ENCODE assay signal across 30 cellular contexts in genomic region chr3:184355261-184356012, GRCh38. TPM values are rescaled to one million over a fixed set of nuclear protein-coding genes. Genes with fewer than 3 reads are reported as not detected.
A peak's percentile ranks its signal among the peaks of the same experiment; 100 is the strongest.
DNase-seq lines count a peak whose midpoint lies in the region; ATAC-seq and TF ChIP-seq lines count a peak whose summit lies in the region.
"Had no signal": no experiment of that assay in that cellular context is flagged by ENCODE, and none has a peak within 500 bp of the region (broad histone marks: within the 10 kb centered on the region; RNA-seq: fewer than 3 reads in every experiment).

No MANE protein-coding gene starts in this region.

- no peaks in the 10 kb centered on the region for H3K79me2 ChIP-seq in osteoblast (ENCODE audit: insufficient read depth, low read length)

- peaks cover 40% of the 10 kb centered on the region for H3K36me3 Mint-ChIP-seq in endodermal cell (ENCODE audit: low read depth)
- H3K36me3 Mint-ChIP-seq in activated naive CD4-positive, alpha-beta T cell treated with anti-CD3 and anti-CD28 coated beads, Interleukin-2, amount 50 U/mL, for 72 hours: peaks cover 0 to 5% of the 10 kb centered on the region in 2 donors

- 92 to 93% methylated on average over 15 to 18 of the region's 18 CpGs for WGBS in endodermal cell (ENCODE audit: insufficient coverage in 1 of 2, insufficient read length in 1 of 2), 2 experiments

- no peaks in the 10 kb centered on the region for H3K27me3 Mint-ChIP-seq in endodermal cell (ENCODE audit: insufficient read depth)
- H3K27me3 Mint-ChIP-seq: effector memory CD8-positive, alpha-beta T cell had no signal

- peak; percentile 29 for DNase-seq in AG10803 (ENCODE audit: low read depth)
- DNase-seq in RWPE1 (ENCODE audit: low spot score): no peak
- DNase-seq in endodermal cell: no peak
- DNase-seq in osteoblast (ENCODE audit: insufficient read length, low spot score, missing footprints): peak; percentile 86
- no peak for DNase-seq in activated CD8-positive, alpha-beta memory T cell treated with anti-CD3 and anti-CD28 coated beads, Interleukin-2, amount 50 U/mL, for 48 hours
- DNase-seq in left lobe of liver (ENCODE audit: low spot score): no peak
- DNase-seq in activated naive CD4-positive, alpha-beta T cell treated with anti-CD3 and anti-CD28 coated beads, Interleukin-2, amount 50 U/mL, for 72 hours (ENCODE audit: low spot score in 2 of 2): no peak
- no peak for DNase-seq in NCI-H2029 (lab: John Stamatoyannopoulos, UW)
- DNase-seq: activated CD4-positive, alpha-beta T cell treated with anti-CD3 and anti-CD28 coated beads, Interleukin-2, amount 10 ng/mL, durations not matched to agents 24 days and 14 days; activated naive CD4-positive, alpha-beta T cell treated with anti-CD3 and anti-CD28 coated beads for 36 hours; activated T-cell treated with anti-CD3 and anti-CD28 coated beads, Interleukin-2, amount 50 U/mL, for 4 hours; amniotic stem cell; BE2C; DMS153; effector memory CD8-positive, alpha-beta T cell; heart left ventricle; NCI-H1417; NCI-H748 treated with DMSO at 0.1 percent for 48 hours; sigmoid colon; stimulated activated CD4-positive, alpha-beta T cell treated with anti-CD3 and anti-CD28 coated beads, Interleukin-15, amount 100 ng/mL, for 24 hours; stimulated activated naive CD8-positive, alpha-beta T cell treated with anti-CD3 and anti-CD28 coated beads, Interleukin-15, Interleukin-2, amounts not matched to agents 100 U/mL and 50 U/mL, for 24 hours; testis had no signal

- POLR2A ChIA-PET in RWPE1 (lab: Yijun Ruan, JAX; ENCODE audit: low non-redundant PET): no interaction called here

- H3K9me3 Mint-ChIP-seq in endodermal cell: no peaks in the 10 kb centered on the region
- no peaks in the 10 kb centered on the region for H3K9me3 Mint-ChIP-seq in activated naive CD4-positive, alpha-beta T cell treated with anti-CD3 and anti-CD28 coated beads, Interleukin-2, amount 50 U/mL, for 72 hours
- H3K9me3 Mint-ChIP-seq: activated CD4-positive, alpha-beta T cell treated with anti-CD3 and anti-CD28 coated beads, Interleukin-2, amount 10 ng/mL, durations not matched to agents 24 days and 14 days; activated naive CD4-positive, alpha-beta T cell treated with anti-CD3 and anti-CD28 coated beads for 36 hours; activated T-cell treated with anti-CD3 and anti-CD28 coated beads, Interleukin-2, amount 50 U/mL, for 4 hours; effector memory CD8-positive, alpha-beta T cell had no signal

- H3K4me3 ChIP-seq in AG10803 (ENCODE audit: low read length) (no peak overlapping the region), endodermal cell (ENCODE audit: low read length) (no peak overlapping the region), osteoblast (ENCODE audit: insufficient read depth, low read length) (no peak overlapping the region)
- H3K4me3 ChIP-seq: breast epithelium, heart left ventricle, sigmoid colon, testis, vagina had no signal

- H3K27ac Mint-ChIP-seq in endodermal cell: peak overlapping the region; percentile 40
- H3K27ac Mint-ChIP-seq in activated naive CD4-positive, alpha-beta T cell treated with anti-CD3 and anti-CD28 coated beads, Interleukin-2, amount 50 U/mL, for 72 hours: no peak overlapping the region
- H3K27ac Mint-ChIP-seq: activated CD4-positive, alpha-beta T cell treated with anti-CD3 and anti-CD28 coated beads, Interleukin-2, amount 10 ng/mL, durations not matched to agents 24 days and 14 days; activated naive CD4-positive, alpha-beta T cell treated with anti-CD3 and anti-CD28 coated beads for 36 hours; effector memory CD8-positive, alpha-beta T cell; progenitor cell of endocrine pancreas had no signal

- CTCF ChIA-PET in RWPE1 (lab: Yijun Ruan, JAX): interaction anchor here (0.6 to 1.2 kb wide), 5 partner anchors 10 to 22 kb away, joined by 3 to 4 read pairs (median 3); partner anchors contain the start of gene FAM131A

- TF ChIP-seq CTCF in AG10803 (conservative IDR thresholded peaks at IDR 0.05; ENCODE audit: low read length) (no peak), RWPE1 (conservative IDR thresholded peaks at IDR 0.05; ENCODE audit: low read depth) (no peak), endodermal cell (conservative IDR thresholded peaks at IDR 0.05) (no peak), osteoblast (IDR thresholded peaks at IDR 0.05; ENCODE audit: extremely low read depth, low read depth, low read length) (no peak)

- H3K9ac ChIP-seq in endodermal cell (ENCODE audit: extremely low read depth, low read length, poor library complexity, severe bottlenecking): no peak overlapping the region
- H3K9ac ChIP-seq: KMS-11 had no signal

- H3K4me2 ChIP-seq in osteoblast (ENCODE audit: insufficient read depth, low read length): no peak overlapping the region
- H3K4me2 ChIP-seq: KMS-11 had no signal

- H3K36me3 ChIP-seq in endodermal cell (ENCODE audit: control insufficient read depth, insufficient read depth, low read length) (peaks cover 57% of the 10 kb centered on the region), osteoblast (ENCODE audit: insufficient read depth, low read length) (peaks cover 3% of the 10 kb centered on the region)
- H3K36me3 ChIP-seq: BE2C, breast epithelium, neutrophil had no signal

- H3K27ac ChIP-seq in RWPE1 (peak overlapping the region; percentile 19; the same call in 1 of the 2 replicates), endodermal cell (ENCODE audit: low read depth, low read length) (no peak overlapping the region), osteoblast (ENCODE audit: low read depth, low read length) (peak overlapping the region; percentile 2)
- H3K27ac ChIP-seq: breast epithelium, heart left ventricle, KMS-11, neutrophil, sigmoid colon, vagina had no signal

- H3K27me3 ChIP-seq in endodermal cell (ENCODE audit: control insufficient read depth, insufficient read depth, low read length, poor library complexity, severe bottlenecking) (no peaks in the 10 kb centered on the region), osteoblast (ENCODE audit: insufficient read depth, low read length) (no peaks in the 10 kb centered on the region)
- H3K27me3 ChIP-seq: BE2C, breast epithelium, heart left ventricle, sigmoid colon, testis, vagina had no signal

- H3K9me3 ChIP-seq in endodermal cell (ENCODE audit: control insufficient read depth, low read length) (no peaks in the 10 kb centered on the region), osteoblast (ENCODE audit: low read depth, low read length) (no peaks in the 10 kb centered on the region)
- H3K9me3 ChIP-seq: BE2C, breast epithelium, heart left ventricle, neutrophil, sigmoid colon, testis, vagina had no signal

- ATAC-seq in left lobe of liver: no peak
- no peak for ATAC-seq in activated naive CD4-positive, alpha-beta T cell treated with anti-CD3 and anti-CD28 coated beads, Interleukin-2, amount 50 U/mL, for 72 hours
- ATAC-seq: activated T-cell treated with anti-CD3 and anti-CD28 coated beads, Interleukin-2, amount 50 U/mL, for 4 hours; effector memory CD8-positive, alpha-beta T cell; heart left ventricle; stimulated activated naive CD8-positive, alpha-beta T cell treated with anti-CD3 and anti-CD28 coated beads, Interleukin-15, Interleukin-2, amounts not matched to agents 100 U/mL and 50 U/mL, for 24 hours had no signal

- no peak overlapping the region for H3K4me3 Mint-ChIP-seq in endodermal cell
- H3K4me3 Mint-ChIP-seq: activated CD4-positive, alpha-beta T cell treated with anti-CD3 and anti-CD28 coated beads, Interleukin-2, amount 10 ng/mL, durations not matched to agents 24 days and 14 days; activated naive CD4-positive, alpha-beta T cell treated with anti-CD3 and anti-CD28 coated beads for 36 hours; activated T-cell treated with anti-CD3 and anti-CD28 coated beads, Interleukin-2, amount 50 U/mL, for 4 hours; effector memory CD8-positive, alpha-beta T cell had no signal

- no peak overlapping the region for H2AFZ ChIP-seq in osteoblast (ENCODE audit: low read length)

- H3K4me1 ChIP-seq in endodermal cell (ENCODE audit: control insufficient read depth, insufficient read depth, low read length) (peaks cover 12% of the 10 kb centered on the region), osteoblast (ENCODE audit: insufficient read depth, low read length) (peaks cover 9% of the 10 kb centered on the region)
- H3K4me1 ChIP-seq: BE2C had no signal

- peaks cover 8% of the 10 kb centered on the region for H4K20me1 ChIP-seq in osteoblast (ENCODE audit: insufficient read depth, low read length)

- H3K4me1 Mint-ChIP-seq in endodermal cell: peaks cover 34% of the 10 kb centered on the region
- H3K4me1 Mint-ChIP-seq: activated CD4-positive, alpha-beta T cell treated with anti-CD3 and anti-CD28 coated beads, Interleukin-2, amount 10 ng/mL, durations not matched to agents 24 days and 14 days had no signal

RNA-seq across cellular contexts. Expression of gene CLCN2, which starts 6.0 kb away (rescaled TPM):
- total RNA-seq in endodermal cell (10 to 100 TPM; 32.4 to 38.4 TPM), osteoblast (3.2 and 4.3 TPM in 2 replicates), left lobe of liver (4.8 TPM)
- 27.9 TPM for polyA plus RNA-seq in endodermal cell (2013, experiment 1 of 2)
- polyA plus RNA-seq in endodermal cell (2013, experiment 2 of 2): 23.3 TPM
- 10 to 100 TPM in 1 of 2 donors, 1 to 10 TPM in 1; 6.5 to 13.9 TPM for total RNA-seq in activated naive CD4-positive, alpha-beta T cell treated with anti-CD3 and anti-CD28 coated beads, Interleukin-2, amount 50 U/mL, for 72 hours

RNA-seq across cellular contexts. Expression of gene POLR2H, which starts 6.1 kb away (rescaled TPM):
- total RNA-seq in endodermal cell (100 to 1,000 TPM in 1 of 2 donors, 10 to 100 TPM in 1; 95.9 to 117 TPM), osteoblast (47.4 and 61.2 TPM in 2 replicates), left lobe of liver (33.9 TPM)
- polyA plus RNA-seq in endodermal cell (2013, experiment 1 of 2): 119 TPM
- 99.0 TPM for polyA plus RNA-seq in endodermal cell (2013, experiment 2 of 2)
- 100 to 1,000 TPM; 112 to 177 TPM for total RNA-seq in activated naive CD4-positive, alpha-beta T cell treated with anti-CD3 and anti-CD28 coated beads, Interleukin-2, amount 50 U/mL, for 72 hours

RNA-seq across cellular contexts. Expression of gene FAM131A, which starts 18.0 kb away (rescaled TPM):
- total RNA-seq in endodermal cell (10 to 100 TPM; 18.3 to 24.1 TPM), osteoblast (9.8 and 10.6 TPM in 2 replicates), left lobe of liver (2.5 TPM)
- 28.0 TPM for polyA plus RNA-seq in endodermal cell (2013, experiment 1 of 2)
- 25.5 TPM for polyA plus RNA-seq in endodermal cell (2013, experiment 2 of 2)
- 1 to 10 TPM; 4.1 to 6.8 TPM for total RNA-seq in activated naive CD4-positive, alpha-beta T cell treated with anti-CD3 and anti-CD28 coated beads, Interleukin-2, amount 50 U/mL, for 72 hours

RNA-seq across cellular contexts. Expression of gene THPO, which starts 22.6 kb away (rescaled TPM):
- 1 to 10 TPM; 1.4 to 1.7 TPM for total RNA-seq in endodermal cell
- polyA plus RNA-seq in endodermal cell (2013, experiment 1 of 2): 1.2 TPM
- polyA plus RNA-seq in endodermal cell (2013, experiment 2 of 2): 1.4 TPM
- under 0.01 TPM in 1 of 2 replicates, not detected in the other for total RNA-seq in osteoblast
- total RNA-seq in left lobe of liver: 8.5 TPM
- total RNA-seq in activated naive CD4-positive, alpha-beta T cell treated with anti-CD3 and anti-CD28 coated beads, Interleukin-2, amount 50 U/mL, for 72 hours: not detected
- total RNA-seq: A673; activated CD4-positive, alpha-beta T cell treated with anti-CD3 and anti-CD28 coated beads, Interleukin-2, amount 10 ng/mL, durations not matched to agents 24 days and 14 days; activated CD8-positive, alpha-beta memory T cell treated with anti-CD3 and anti-CD28 coated beads for 36 hours; activated naive CD4-positive, alpha-beta T cell treated with anti-CD3 and anti-CD28 coated beads for 36 hours; activated T-cell treated with anti-CD3 and anti-CD28 coated beads, Interleukin-2, amount 50 U/mL, for 4 hours; RPMI7951 had no signal

RNA-seq across cellular contexts. Expression of gene CHRD, which starts 24.4 kb away (rescaled TPM):
- total RNA-seq in endodermal cell: 10 to 100 TPM in 1 of 2 donors, 1 to 10 TPM in 1; 5.0 to 17.4 TPM
- 8.2 TPM for polyA plus RNA-seq in endodermal cell (2013, experiment 1 of 2)
- polyA plus RNA-seq in endodermal cell (2013, experiment 2 of 2): 6.7 TPM
- 0.29 and 0.36 TPM in 2 replicates for total RNA-seq in osteoblast
- 88.3 TPM for total RNA-seq in left lobe of liver
- total RNA-seq in activated naive CD4-positive, alpha-beta T cell treated with anti-CD3 and anti-CD28 coated beads, Interleukin-2, amount 50 U/mL, for 72 hours: under 1 TPM in 1 of 2 donors, not detected in 1; 0.49 TPM
- total RNA-seq: activated CD4-positive, alpha-beta T cell treated with anti-CD3 and anti-CD28 coated beads, Interleukin-2, amount 10 ng/mL, durations not matched to agents 24 days and 14 days; activated CD8-positive, alpha-beta memory T cell treated with anti-CD3 and anti-CD28 coated beads for 36 hours; activated naive CD4-positive, alpha-beta T cell treated with anti-CD3 and anti-CD28 coated beads for 36 hours; RPMI7951 had no signal

Comparison
In these comparisons a context has a peak if more than half of its experiments do, and no peak if none do; other contexts are left out.
1. DNase-seq: peak in AG10803 (single experiment) and osteoblast (single experiment); none in RWPE1 (single experiment), endodermal cell (single experiment), activated CD8-positive, alpha-beta memory T cell treated with anti-CD3 and anti-CD28 coated beads, Interleukin-2, amount 50 U/mL, for 48 hours (single experiment), left lobe of liver (single experiment), activated naive CD4-positive, alpha-beta T cell treated with anti-CD3 and anti-CD28 coated beads, Interleukin-2, amount 50 U/mL, for 72 hours (0 of 2) and NCI-H2029 (single experiment).